ENCODE assay signal across 9 cellular contexts in genomic region chr16:9360075-9360474, GRCh38.
"Had no signal": no experiment of that assay in that cellular context is flagged by ENCODE, and none has a peak within 500 bp of the region (broad histone marks: within the 10 kb centered on the region; RNA-seq: fewer than 3 reads in every experiment).

No MANE protein-coding gene starts in this region.

- H3K27ac Mint-ChIP-seq: GM23338, HFFc6, IgD-negative memory B cell had no signal

- H3K36me3 Mint-ChIP-seq: IgD-negative memory B cell had no signal

- H3K4me1 Mint-ChIP-seq: GM23338, IgD-negative memory B cell had no signal

- H2AFZ ChIP-seq: GM23338 had no signal

- H3K4me2 ChIP-seq: GM23338 had no signal

- DNase-seq: HFFc6 had no signal

- H3K9me3 ChIP-seq: HAP-1 had no signal

- H3K36me3 ChIP-seq: HAP-1 had no signal

- H3K4me1 ChIP-seq: HAP-1 had no signal

- H3K4me3 Mint-ChIP-seq: GM23338, HFFc6, IgD-negative memory B cell had no signal

- ATAC-seq: GM23338, HCT116, HepG2 had no signal

- H3K4me3 ChIP-seq: GM23338, HAP-1 had no signal

- H3K27ac ChIP-seq: HL-60 had no signal

- FAIRE-seq: H1, H54, HepG2 had no signal
